20 cellular contexts compared by ENCODE assay signal in the genomic region with DNA sequence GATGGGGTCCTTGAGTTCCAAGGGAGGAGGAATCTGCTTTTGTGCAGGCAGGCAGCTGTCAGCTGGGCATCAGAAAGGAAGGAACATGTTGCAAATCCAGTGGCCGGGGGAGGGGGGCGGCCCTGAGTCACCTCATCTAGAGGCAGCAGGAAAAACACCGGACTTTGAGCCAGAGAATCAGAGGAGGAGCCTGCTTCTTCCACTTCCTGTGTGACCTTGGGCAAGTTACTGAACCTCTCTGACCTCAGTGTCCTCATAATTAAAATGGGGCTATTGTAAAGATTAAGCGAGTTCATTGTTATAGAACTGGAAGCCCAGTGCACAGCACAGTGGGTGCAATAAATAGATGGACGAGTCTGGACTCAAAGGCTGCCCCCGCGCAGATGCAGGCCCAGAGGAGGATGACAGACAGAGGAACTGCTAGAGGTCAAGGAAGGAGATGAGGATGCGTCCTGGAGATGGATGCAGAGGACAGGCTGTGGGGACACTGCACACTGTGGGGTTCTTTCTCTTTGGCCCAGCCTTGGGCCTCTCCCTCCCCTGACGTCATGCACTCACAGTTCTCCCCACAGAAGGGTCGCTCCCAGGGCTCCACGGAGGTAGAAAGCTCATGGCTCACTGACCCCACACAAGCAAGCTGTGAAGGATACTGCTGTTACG.
DNase-seq lines count a peak whose midpoint lies in the region; ATAC-seq, FAIRE-seq and TF ChIP-seq lines count a peak whose summit lies in the region.
"Had no signal": no experiment of that assay in that cellular context is flagged by ENCODE, and none has a peak within 500 bp of the region (broad histone marks: within the 10 kb centered on the region; RNA-seq: fewer than 3 reads in every experiment).

No MANE protein-coding gene starts in this region.

- H3K9me3 ChIP-seq in breast epithelium (no peaks in the 10 kb centered on the region), WERI-Rb-1 (ENCODE audit: severe bottlenecking) (peaks cover 2% of the 10 kb centered on the region)
- H3K9me3 ChIP-seq: spleen had no signal

- no peak overlapping the region for H3K27ac Mint-ChIP-seq in MCF 10A (ENCODE audit: low read depth, unreplicated experiment)
- no peak overlapping the region for H3K27ac Mint-ChIP-seq in stimulated activated naive B cell treated with anti-CD40 and anti-IgM and Interleukin-4, amounts not matched to agents 10 μg/mL and 1 μg/mL and 100 μg/mL, for 72 hours
- H3K27ac Mint-ChIP-seq in activated naive CD8-positive, alpha-beta T cell treated with anti-CD3 and anti-CD28 coated beads for 36 hours: no peak overlapping the region
- H3K27ac Mint-ChIP-seq: CD8-positive, alpha-beta T cell; stimulated activated naive CD8-positive, alpha-beta T cell treated with anti-CD3 and anti-CD28 coated beads, Interleukin-15, Interleukin-2, amounts not matched to agents 100 ng/mL and 50 ng/mL, for 24 hours had no signal

- BruUV-seq in MCF 10A (replicated peaks; lab: Mats Ljungman, UMichigan): no TSS peak

- TF ChIP-seq POLR2A in breast epithelium (IDR thresholded peaks at IDR 0.05): no peak

- H3K4me1 Mint-ChIP-seq in MCF 10A (ENCODE audit: insufficient read depth, unreplicated experiment): no peaks in the 10 kb centered on the region
- no peaks in the 10 kb centered on the region for H3K4me1 Mint-ChIP-seq in stimulated activated naive B cell treated with anti-CD40 and anti-IgM and Interleukin-4, amounts not matched to agents 10 μg/mL and 1 μg/mL and 100 μg/mL, for 72 hours
- no peaks in the 10 kb centered on the region for H3K4me1 Mint-ChIP-seq in activated naive CD8-positive, alpha-beta T cell treated with anti-CD3 and anti-CD28 coated beads for 36 hours

- no peak overlapping the region for H3K4me3 Mint-ChIP-seq in MCF 10A (ENCODE audit: unreplicated experiment)
- H3K4me3 Mint-ChIP-seq in stimulated activated naive B cell treated with anti-CD40 and anti-IgM and Interleukin-4, amounts not matched to agents 10 μg/mL and 1 μg/mL and 100 μg/mL, for 72 hours: no peak overlapping the region
- H3K4me3 Mint-ChIP-seq in activated naive CD8-positive, alpha-beta T cell treated with anti-CD3 and anti-CD28 coated beads for 36 hours: no peak overlapping the region
- H3K4me3 Mint-ChIP-seq: CD8-positive, alpha-beta T cell; stimulated activated naive CD8-positive, alpha-beta T cell treated with anti-CD3 and anti-CD28 coated beads, Interleukin-15, Interleukin-2, amounts not matched to agents 100 ng/mL and 50 ng/mL, for 24 hours had no signal

- no peaks in the 10 kb centered on the region for H3K4me1 ChIP-seq in breast epithelium
- H3K4me1 ChIP-seq: parathyroid adenoma had no signal

- H3K9me3 Mint-ChIP-seq in MCF 10A (ENCODE audit: unreplicated experiment): no peaks in the 10 kb centered on the region
- H3K9me3 Mint-ChIP-seq in stimulated activated naive B cell treated with anti-CD40 and anti-IgM and Interleukin-4, amounts not matched to agents 10 μg/mL and 1 μg/mL and 100 μg/mL, for 72 hours: no peaks in the 10 kb centered on the region
- H3K9me3 Mint-ChIP-seq in activated naive CD8-positive, alpha-beta T cell treated with anti-CD3 and anti-CD28 coated beads for 36 hours: no peaks in the 10 kb centered on the region
- H3K9me3 Mint-ChIP-seq: CD8-positive, alpha-beta T cell; stimulated activated naive CD8-positive, alpha-beta T cell treated with anti-CD3 and anti-CD28 coated beads, Interleukin-15, Interleukin-2, amounts not matched to agents 100 ng/mL and 50 ng/mL, for 24 hours had no signal

- H3K27me3 Mint-ChIP-seq in MCF 10A (ENCODE audit: insufficient read depth, unreplicated experiment): peaks cover 12% of the 10 kb centered on the region
- H3K27me3 Mint-ChIP-seq in stimulated activated naive B cell treated with anti-CD40 and anti-IgM and Interleukin-4, amounts not matched to agents 10 μg/mL and 1 μg/mL and 100 μg/mL, for 72 hours: peaks cover 0 to 8% of the 10 kb centered on the region in 2 donors
- peaks cover 5% of the 10 kb centered on the region for H3K27me3 Mint-ChIP-seq in activated naive CD8-positive, alpha-beta T cell treated with anti-CD3 and anti-CD28 coated beads for 36 hours

- POLR2A ChIA-PET in MCF 10A (lab: Yijun Ruan, JAX): no interaction called here

- H3K36me3 ChIP-seq in breast epithelium (no peaks in the 10 kb centered on the region), WERI-Rb-1 (no peaks in the 10 kb centered on the region), kidney epithelial cell (ENCODE audit: control insufficient read depth, insufficient read depth, low read length) (no peaks in the 10 kb centered on the region)
- H3K36me3 ChIP-seq: spleen had no signal

- CTCF ChIA-PET in MCF 10A (lab: Yijun Ruan, JAX): no interaction called here

- no peaks in the 10 kb centered on the region for H3K36me3 Mint-ChIP-seq in MCF 10A (ENCODE audit: insufficient read depth, unreplicated experiment)
- no peaks in the 10 kb centered on the region for H3K36me3 Mint-ChIP-seq in stimulated activated naive B cell treated with anti-CD40 and anti-IgM and Interleukin-4, amounts not matched to agents 10 μg/mL and 1 μg/mL and 100 μg/mL, for 72 hours
- H3K36me3 Mint-ChIP-seq in activated naive CD8-positive, alpha-beta T cell treated with anti-CD3 and anti-CD28 coated beads for 36 hours: no peaks in the 10 kb centered on the region
- H3K36me3 Mint-ChIP-seq: CD8-positive, alpha-beta T cell had no signal

- no peak for FAIRE-seq in HTR-8/SVneo (lab: Jason Lieb, UNC)
- FAIRE-seq: colon, kidney had no signal

- H3K4me3 ChIP-seq in breast epithelium (no peak overlapping the region), WERI-Rb-1 (ENCODE audit: low read depth, low read length) (no peak overlapping the region), kidney epithelial cell (ENCODE audit: low read depth, low read length) (no peak overlapping the region)
- H3K4me3 ChIP-seq: spleen had no signal

- no peak for ATAC-seq in stimulated activated naive B cell treated with anti-CD40 and anti-IgM and Interleukin-4, amounts not matched to agents 10 μg/mL and 1 μg/mL and 100 μg/mL, for 72 hours (replicated peaks)
- ATAC-seq in HG03039 (IDR thresholded peaks at IDR 0.05; ENCODE audit: unreplicated experiment): no peak
- ATAC-seq: CD8-positive, alpha-beta T cell had no signal

- H3K27ac ChIP-seq in breast epithelium (no peak overlapping the region), WERI-Rb-1 (no peak overlapping the region)
- H3K27ac ChIP-seq: epithelial cell of prostate, parathyroid adenoma, spleen, VCaP had no signal

- intact Hi-C loops in MCF 10A (cut with micrococcal nuclease): no loop called here
- intact Hi-C loops in breast epithelium (cut with DNase I; ENCODE audit: low total_unique reads): no loop called here

- DNase-seq in MCF 10A (ENCODE audit: unreplicated experiment): peak; percentile 34
- DNase-seq in breast epithelium (ENCODE audit: low spot score in 2 of 2): no peak
- peak; percentile 64 for DNase-seq in WERI-Rb-1
- no peak for DNase-seq in kidney epithelial cell (ENCODE audit: low read depth)
- no peak for DNase-seq in stimulated activated naive B cell treated with anti-CD40 and anti-IgM and Interleukin-4, amounts not matched to agents 10 μg/mL and 1 μg/mL and 100 μg/mL, for 72 hours
- no peak for DNase-seq in activated naive CD8-positive, alpha-beta T cell treated with anti-CD3 and anti-CD28 coated beads for 36 hours
- no peak for DNase-seq in HTR-8/SVneo (ENCODE audit: insufficient read length, low spot score)
- DNase-seq: activated effector memory CD4-positive, alpha-beta T cell treated with Interleukin-2 at 50 U/mL for 16 hours; CD8-positive, alpha-beta T cell; KBM-7; kidney; NCI-H1105; NCI-H345; spleen had no signal

- no peaks in the 10 kb centered on the region for H3K27me3 ChIP-seq in breast epithelium
- no peaks in the 10 kb centered on the region for H3K27me3 ChIP-seq in WERI-Rb-1 (ENCODE audit: insufficient read depth, low read depth, severe bottlenecking)
- no peaks in the 10 kb centered on the region for H3K27me3 ChIP-seq in kidney epithelial cell (ENCODE audit: control insufficient read depth, insufficient read depth, low read length)
- H3K27me3 ChIP-seq: spleen had no signal

- TF ChIP-seq CTCF in MCF 10A (IDR thresholded peaks at IDR 0.05; ENCODE audit: unreplicated experiment) (no peak), breast epithelium (IDR thresholded peaks at IDR 0.05) (no peak), WERI-Rb-1 (IDR thresholded peaks at IDR 0.05; ENCODE audit: low read depth, low read length) (no peak), kidney epithelial cell (IDR thresholded peaks at IDR 0.05; ENCODE audit: insufficient read depth, low read length, poor library complexity, severe bottlenecking) (peak; percentile 22)

Comparison
In these comparisons a context has a peak if more than half of its experiments do, and no peak if none do; other contexts are left out.
1. DNase-seq: peak in MCF 10A (single experiment) and WERI-Rb-1 (single experiment); none in breast epithelium (0 of 2), kidney epithelial cell (single experiment), stimulated activated naive B cell treated with anti-CD40 and anti-IgM and Interleukin-4, amounts not matched to agents 10 μg/mL and 1 μg/mL and 100 μg/mL, for 72 hours (single experiment), activated naive CD8-positive, alpha-beta T cell treated with anti-CD3 and anti-CD28 coated beads for 36 hours (single experiment) and HTR-8/SVneo (single experiment).